Comparison of ENCODE assay signal across 18 cellular contexts in the genomic region with DNA sequence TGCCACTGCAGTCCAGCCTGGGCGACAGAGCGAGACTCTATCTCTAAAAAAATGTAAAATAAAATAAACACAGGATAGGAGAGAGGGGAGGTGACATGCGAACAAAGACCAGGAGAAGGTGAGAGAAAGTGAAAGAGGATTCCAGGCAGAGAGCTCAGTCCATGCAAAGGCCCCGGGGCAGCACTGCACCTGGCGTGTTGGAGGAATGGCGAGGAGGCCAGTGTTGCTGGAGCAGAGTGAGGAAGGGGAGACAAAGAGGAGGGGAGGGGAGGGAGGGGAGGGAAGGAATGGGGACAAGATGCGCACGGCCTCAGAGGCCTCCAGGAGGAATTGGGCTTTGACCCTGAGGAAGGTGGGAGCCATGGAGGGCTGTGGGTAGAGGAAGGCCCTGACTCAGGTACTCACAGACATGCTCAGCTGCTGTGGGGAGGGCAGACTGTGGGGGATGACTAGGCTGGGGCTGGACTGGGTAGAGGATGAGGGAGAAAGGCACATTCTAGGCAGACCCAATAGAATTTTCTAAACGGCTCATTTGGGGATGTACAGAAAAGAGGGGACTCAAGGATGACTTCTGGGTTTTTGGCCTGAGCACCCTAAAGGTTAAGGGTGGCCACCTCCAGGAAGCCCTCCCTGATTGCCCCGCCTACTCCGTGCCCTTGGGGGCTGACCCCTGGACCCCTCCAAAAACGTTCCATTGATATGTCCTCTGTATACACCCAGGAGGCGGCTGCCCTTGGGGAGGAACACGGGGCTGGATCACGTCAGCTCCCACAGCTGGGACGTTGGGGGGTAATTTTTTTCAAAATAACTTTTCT. TPM values are rescaled to one million over a fixed set of nuclear protein-coding genes. Genes with fewer than 3 reads are reported as not detected.
DNase-seq lines count a peak whose midpoint lies in the region; ATAC-seq, FAIRE-seq and TF ChIP-seq lines count a peak whose summit lies in the region.
"Had no signal": no experiment of that assay in that cellular context is flagged by ENCODE, and none has a peak within 500 bp of the region (broad histone marks: within the 10 kb centered on the region; RNA-seq: fewer than 3 reads in every experiment).

No MANE protein-coding gene starts in this region.

- H4K20me1 ChIP-seq in mammary epithelial cell (ENCODE audit: insufficient read depth, low read length) (no peaks in the 10 kb centered on the region), K562 (replicated peaks; ENCODE audit: control insufficient read depth, insufficient read depth, low read length) (0 out of 2 replicates have a peak, but pooled peaks cover 6% of the 10 kb centered on the region), neural progenitor cell (ENCODE audit: low read depth) (peaks cover 96% of the 10 kb centered on the region)

- TF ChIP-seq POLR2A in K562 (conservative IDR thresholded peaks at IDR 0.05): no peak

- H3K4me1 ChIP-seq in mammary epithelial cell (ENCODE audit: insufficient read depth, low read length): peaks cover 20% of the 10 kb centered on the region
- peaks cover 9 to 32% of the 10 kb centered on the region in 2 experiments for H3K4me1 ChIP-seq in K562 (replicated peaks in 1 of 2; ENCODE audit: control insufficient read depth in 2 of 2, insufficient read depth in 2 of 2, low read length in 2 of 2)
- H3K4me1 ChIP-seq in neural progenitor cell: peaks cover 15% of the 10 kb centered on the region

- POLR2A ChIA-PET in MCF 10A (lab: Yijun Ruan, JAX): no interaction called here
- POLR2A ChIA-PET in K562 (lab: Yijun Ruan, JAX): no interaction called here

- H3K9me3 Mint-ChIP-seq in MCF 10A (ENCODE audit: unreplicated experiment): no peaks in the 10 kb centered on the region
- no peaks in the 10 kb centered on the region for H3K9me3 Mint-ChIP-seq in neural progenitor cell
- H3K9me3 Mint-ChIP-seq: GM23338 had no signal

- H3K27me3 Mint-ChIP-seq in MCF 10A (ENCODE audit: insufficient read depth, unreplicated experiment) (peaks cover 15% of the 10 kb centered on the region), neural progenitor cell (ENCODE audit: insufficient read depth, low read depth) (peaks cover 12% of the 10 kb centered on the region)

- H3K27ac Mint-ChIP-seq in MCF 10A (ENCODE audit: low read depth, unreplicated experiment) (peak overlapping the region; percentile 41), neural progenitor cell (peak overlapping the region; percentile 54)
- H3K27ac Mint-ChIP-seq: CD14-positive monocyte, GM23338 had no signal

- H3K36me3 ChIP-seq in mammary epithelial cell (ENCODE audit: insufficient read depth, low read length): no peaks in the 10 kb centered on the region
- no peaks in the 10 kb centered on the region for H3K36me3 ChIP-seq in K562 (ENCODE audit: control insufficient read depth, insufficient read depth, low read length)
- H3K36me3 ChIP-seq in neural progenitor cell: no peaks in the 10 kb centered on the region
- H3K36me3 ChIP-seq: BLaER1 had no signal

- H3K9me3 ChIP-seq in mammary epithelial cell (replicated peaks; ENCODE audit: insufficient read depth, low read length) (no peaks in the 10 kb centered on the region), K562 (replicated peaks; ENCODE audit: control insufficient read depth, insufficient read depth, low read depth, low read length) (no peaks in the 10 kb centered on the region), neural progenitor cell (ENCODE audit: low read depth) (no peaks in the 10 kb centered on the region)
- H3K9me3 ChIP-seq: BLaER1 had no signal

- no peak overlapping the region for H3K27ac ChIP-seq in mammary epithelial cell (ENCODE audit: insufficient read depth, low read depth, low read length)
- no peak overlapping the region for H3K27ac ChIP-seq in K562 (ENCODE audit: extremely low read depth, low read depth, low read length)
- H3K27ac ChIP-seq in neural progenitor cell: no peak overlapping the region
- H3K27ac ChIP-seq: BLaER1, HL-60 had no signal

- TF ChIP-seq EP300 in K562 (IDR thresholded peaks at IDR 0.05; ENCODE audit: low read length): no peak

- CTCF ChIA-PET in MCF 10A (lab: Yijun Ruan, JAX): no interaction called here
- CTCF ChIA-PET in mammary epithelial cell (lab: Charles Lee; ENCODE audit: low non-redundant PET): no interaction called here
- CTCF ChIA-PET in K562 (lab: Yijun Ruan, JAX; ENCODE audit: low intra/inter-chr PET ratio): no interaction called here

- ATAC-seq in K562 (no peak), left lobe of liver (no peak)
- ATAC-seq: GM23338 had no signal

- no peaks in the 10 kb centered on the region for H3K9me1 ChIP-seq in K562 (ENCODE audit: control insufficient read depth, insufficient read depth, low read length)

- peaks cover 27% of the 10 kb centered on the region for H3F3A ChIP-seq in neural progenitor cell (ENCODE audit: low read depth)

- H3K36me3 Mint-ChIP-seq in MCF 10A (ENCODE audit: insufficient read depth, unreplicated experiment) (no peaks in the 10 kb centered on the region), neural progenitor cell (peaks cover 9% of the 10 kb centered on the region)
- H3K36me3 Mint-ChIP-seq: CD14-positive monocyte; CD4-positive, alpha-beta memory T cell had no signal

- no peak for TF ChIP-seq RAD21 in K562 (CRISPR knock-in tag; conservative IDR thresholded peaks at IDR 0.05 in 1 of 2, IDR thresholded peaks at IDR 0.05 in 1 of 2)

- no peak overlapping the region for H2AFZ ChIP-seq in mammary epithelial cell (ENCODE audit: low read depth, low read length)
- H2AFZ ChIP-seq in K562 (ENCODE audit: low read depth, low read length): no peak overlapping the region
- no peak overlapping the region for H2AFZ ChIP-seq in neural progenitor cell (replicated peaks)
- H2AFZ ChIP-seq: GM23338 had no signal

- intact Hi-C loops in MCF 10A (cut with micrococcal nuclease) (no loop called here), mammary epithelial cell (cut with micrococcal nuclease) (no loop called here), K562 (cut with micrococcal nuclease) (no loop called here)

- no peak for FAIRE-seq in K562 (lab: Jason Lieb, UNC)

- BruUV-seq in MCF 10A (replicated peaks; lab: Mats Ljungman, UMichigan) (no TSS peak), mammary epithelial cell (replicated peaks; lab: Mats Ljungman, UMichigan) (no TSS peak), K562 (replicated peaks; lab: Mats Ljungman, UMichigan) (no TSS peak)

- TF ChIP-seq CTCF in MCF 10A (IDR thresholded peaks at IDR 0.05; ENCODE audit: unreplicated experiment): no peak
- TF ChIP-seq CTCF in mammary epithelial cell (conservative IDR thresholded peaks at IDR 0.05 in 1 of 2, IDR thresholded peaks at IDR 0.05 in 1 of 2; ENCODE audit: extremely low read depth in 1 of 2, insufficient read depth in 1 of 2, low read depth in 1 of 2, low read length in 2 of 2): no peak
- TF ChIP-seq CTCF in K562 (IDR thresholded peaks at IDR 0.05 in 2 of 3, conservative IDR thresholded peaks at IDR 0.05 in 1 of 3; ENCODE audit: insufficient read depth in 2 of 3, low read depth in 1 of 3, low read length in 3 of 3): no peak
- no peak for TF ChIP-seq CTCF in neural progenitor cell (IDR thresholded peaks at IDR 0.05)

- no peak overlapping the region for H3K4me3 Mint-ChIP-seq in MCF 10A (ENCODE audit: unreplicated experiment)
- no peak overlapping the region for H3K4me3 Mint-ChIP-seq in neural progenitor cell
- H3K4me3 Mint-ChIP-seq: CD14-positive monocyte, GM23338 had no signal

- dilution Hi-C loops in mammary epithelial cell (cut with HindIII; ENCODE audit: low sequenced_read_pairs): no loop called here

- H3K4me3 ChIP-seq in mammary epithelial cell (replicated peaks in 1 of 3; ENCODE audit: insufficient read depth in 1 of 3, low read depth in 2 of 3, low read length in 3 of 3) (no peak overlapping the region), K562 (no peak overlapping the region), neural progenitor cell (no peak overlapping the region)
- H3K4me3 ChIP-seq: BLaER1, GM23338 had no signal

- H3K4me2 ChIP-seq in mammary epithelial cell (ENCODE audit: insufficient read depth, low read depth, low read length): no peak overlapping the region
- H3K4me2 ChIP-seq in K562 (ENCODE audit: insufficient read depth, low read length): no peak overlapping the region
- H3K4me2 ChIP-seq in neural progenitor cell: no peak overlapping the region
- H3K4me2 ChIP-seq: BLaER1, GM23338 had no signal

- WGBS in mammary epithelial cell (ENCODE audit: low coverage, missing lambda C conversion rate): 83% methylated on average over 11 of the region's 16 CpGs
- 43% methylated on average over 14 of the region's 16 CpGs for WGBS in K562 (ENCODE audit: insufficient coverage, low coverage, missing lambda C conversion rate)

- H3K27me3 ChIP-seq in mammary epithelial cell (ENCODE audit: insufficient read depth, low read length) (peaks cover 5% of the 10 kb centered on the region), K562 (ENCODE audit: control insufficient read depth in 2 of 2, insufficient read depth in 2 of 2, low read length in 2 of 2) (peaks cover 0 to 9% of the 10 kb centered on the region in 2 experiments; a peak in 1 of 5 replicates), neural progenitor cell (no peaks in the 10 kb centered on the region)

- peaks cover 16% of the 10 kb centered on the region for H3K4me1 Mint-ChIP-seq in MCF 10A (ENCODE audit: insufficient read depth, unreplicated experiment)
- H3K4me1 Mint-ChIP-seq in neural progenitor cell: peaks cover 10% of the 10 kb centered on the region

- in situ Hi-C loops in mammary epithelial cell (cut with MboI; ENCODE audit: low sequenced_read_pairs in 2 of 2) (no loop called here), K562 (cut with MboI) (no loop called here)

- H3K9ac ChIP-seq in mammary epithelial cell (ENCODE audit: insufficient read depth, low read length) (no peak overlapping the region), K562 (ENCODE audit: insufficient read depth in 1 of 2, low read depth in 2 of 2, low read length in 2 of 2) (no peak overlapping the region), neural progenitor cell (no peak overlapping the region)
- H3K9ac ChIP-seq: BLaER1 had no signal

- no peak for DNase-seq in MCF 10A (ENCODE audit: unreplicated experiment)
- no peak for DNase-seq in mammary epithelial cell
- DNase-seq in K562 (ENCODE audit: extremely low read depth in 1 of 4, low spot score in 3 of 4): no peak
- no peak for DNase-seq in neural progenitor cell (ENCODE audit: low spot score)
- no peak for DNase-seq in EL
- DNase-seq in stimulated activated CD8-positive, alpha-beta memory T cell treated with anti-CD3 and anti-CD28 coated beads, Interleukin-4, amount 100 ng/mL, for 48 hours: no peak
- no peak for DNase-seq in left lobe of liver (ENCODE audit: low spot score)
- DNase-seq: CD4-positive, alpha-beta memory T cell; DMS153; DMS79; GF-D8; H7; IMR-90; KG1 had no signal

- H3K79me2 ChIP-seq in mammary epithelial cell (ENCODE audit: insufficient read depth, low read length) (no peaks in the 10 kb centered on the region), K562 (ENCODE audit: control insufficient read depth, insufficient read depth, low read length) (peaks cover 9% of the 10 kb centered on the region), neural progenitor cell (ENCODE audit: low read depth) (peaks cover 86% of the 10 kb centered on the region)

RNA-seq across cellular contexts. Expression of a gene that starts 43.9 kb away (rescaled TPM):
- total RNA-seq in MCF 10A (2022) (15.0 and 27.1 TPM in 2 replicates), mammary epithelial cell (10 to 100 TPM; 32.2 to 93.4 TPM), K562 (2014; rRNA removed) (26.4 and 28.0 TPM in 2 replicates), K562 (2014; rRNA removed; fragmentation: Illumina TruSeq; extraction: Trizol) (6.1 and 6.7 TPM in 2 replicates), K562 (2015; rRNA removed; fragmentation: Illumina TruSeq; extraction: Trizol) (14.1 and 15.1 TPM in 2 replicates), K562 (2021) (45.2 and 49.4 TPM in 2 replicates), neural progenitor cell (ENCODE audit: low replicate concordance) (167 and 403 TPM in 2 replicates), left lobe of liver (7.3 TPM)
- polyA plus RNA-seq in mammary epithelial cell (8.0 TPM), K562 (2011; rRNA removed) (14.9 and 17.4 TPM in 2 replicates), K562 (2014; fragmentation: Illumina TruSeq; extraction: Trizol) (8.3 and 10.7 TPM in 2 replicates), K562 (2014; fragmentation: Nextera tagmentation; extraction: Ambion mirVana) (1 to 10 TPM; 1.1 to 1.2 TPM), K562 (2014; rRNA removed) (26.9 and 27.4 TPM in 2 replicates)
- 22.9 TPM for polyA minus RNA-seq in mammary epithelial cell
- total RNA-seq in K562 (2011; cell fraction: chromatin; rRNA removed; ENCODE audit: low replicate concordance): 79.8 and 180 TPM in 2 replicates
- total RNA-seq in K562 (2011; cell fraction: nucleolus; rRNA removed): 97.4 and 130 TPM in 2 replicates
- 85.8 and 89.2 TPM in 2 replicates for total RNA-seq in K562 (2011; cell fraction: nucleoplasm; rRNA removed)
- polyA plus RNA-seq in K562 (2011; cell fraction: cytosol; rRNA removed): 14.3 and 32.7 TPM in 2 replicates
- polyA plus RNA-seq in K562 (2011; cell fraction: nucleus; rRNA removed): 54.1 and 106 TPM in 2 replicates
- 23.1 and 29.5 TPM in 2 replicates for polyA plus RNA-seq in K562 (2012)
- polyA minus RNA-seq in K562 (2011; rRNA and poly(A)+ RNA removed): 11.5 and 28.9 TPM in 2 replicates
- 41.9 and 44.2 TPM in 2 replicates for polyA minus RNA-seq in K562 (2011; cell fraction: cytosol; rRNA and poly(A)+ RNA removed)
- 27.2 and 33.5 TPM in 2 replicates for polyA minus RNA-seq in K562 (2011; cell fraction: nucleus; rRNA and poly(A)+ RNA removed)
- polyA plus RNA-seq: CD14-positive monocyte had no signal
